Comparison of ENCODE assay signal across 29 cellular contexts in the genomic region with DNA sequence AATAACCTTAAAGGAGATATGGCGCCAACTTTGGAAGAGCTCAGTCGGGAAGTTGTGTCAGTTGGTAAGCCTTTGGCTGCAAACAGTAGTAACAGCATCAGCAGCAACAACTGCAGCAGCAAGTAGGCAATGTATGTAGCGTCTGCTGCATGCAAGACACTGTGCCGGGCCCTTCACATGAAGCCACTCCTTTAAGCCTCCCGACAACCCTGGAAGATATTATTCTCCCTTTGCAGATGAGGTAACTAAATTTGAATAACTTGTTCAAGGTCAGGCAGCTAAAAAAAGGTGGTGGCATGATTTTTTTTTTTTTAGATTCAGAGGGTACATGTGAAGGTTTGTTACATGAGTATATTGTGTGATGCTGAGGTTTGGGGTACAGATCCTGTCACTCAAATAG. TPM values are rescaled to one million over a fixed set of nuclear protein-coding genes. Genes with fewer than 3 reads are reported as not detected.
"Had no signal": no experiment of that assay in that cellular context is flagged by ENCODE, and none has a peak within 500 bp of the region (broad histone marks: within the 10 kb centered on the region; RNA-seq: fewer than 3 reads in every experiment).

No MANE protein-coding gene starts in this region.

- H3K27ac ChIP-seq: esophagus muscularis mucosa, gastroesophageal sphincter, heart right ventricle, neural progenitor cell, prostate gland, thoracic aorta had no signal

- H3K9me3 Mint-ChIP-seq: activated naive CD8-positive, alpha-beta T cell treated with anti-CD3 and anti-CD28 coated beads for 36 hours; activated T-helper 17 cell treated with anti-CD3 and anti-CD28 coated beads, Interleukin-2, amount 50 U/mL, for 72 hours; dendritic cell treated with granulocyte-macrophage colony-stimulating factor and Interleukin-4, amounts not matched to agents 40 ng/mL and 50 ng/mL, for 4 days; immature natural killer cell; neural progenitor cell; stimulated activated effector memory CD8-positive, alpha-beta T cell treated with anti-CD3 and anti-CD28 coated beads, Interleukin-12 subunit alpha, Interleukin-12 subunit beta, amount 100 ng/mL, for 72 hours; T-helper 2 cell treated with Interferon-gamma antibody and Interleukin-4, amounts not matched to agents 5 μg/mL and 100 μg/mL, for 36 hours had no signal

- ATAC-seq: activated CD4-positive, alpha-beta T cell treated with anti-CD3 and anti-CD28 coated beads for 36 hours; activated T-helper 17 cell treated with anti-CD3 and anti-CD28 coated beads, Interleukin-2, amount 50 U/mL, for 72 hours; gastroesophageal sphincter; heart right ventricle; left ventricle myocardium superior; mucosa of descending colon; naive thymus-derived CD4-positive, alpha-beta T cell; right cardiac atrium; stimulated activated effector memory CD8-positive, alpha-beta T cell treated with anti-CD3 and anti-CD28 coated beads, Interleukin-12 subunit alpha, Interleukin-12 subunit beta, amount 100 ng/mL, for 72 hours had no signal

- H3K27me3 ChIP-seq: esophagus muscularis mucosa, gastroesophageal sphincter, heart right ventricle, neural progenitor cell had no signal

- H3K36me3 ChIP-seq: heart right ventricle, neural progenitor cell, prostate gland, thoracic aorta had no signal

- H3K4me3 ChIP-seq: esophagus muscularis mucosa, gastroesophageal sphincter, heart right ventricle, mucosa of descending colon, neural progenitor cell, prostate gland, skin epidermis, thoracic aorta had no signal

- H3K4me3 Mint-ChIP-seq: activated CD4-positive, alpha-beta memory T cell treated with anti-CD3 and anti-CD28 coated beads, Interleukin-2, amount 10 ng/mL, durations not matched to agents 7 days and 5 days; activated CD4-positive, alpha-beta T cell treated with anti-CD3 and anti-CD28 coated beads for 36 hours; activated naive CD8-positive, alpha-beta T cell treated with anti-CD3 and anti-CD28 coated beads for 36 hours; activated T-helper 17 cell treated with anti-CD3 and anti-CD28 coated beads, Interleukin-2, amount 50 U/mL, for 72 hours; dendritic cell treated with granulocyte-macrophage colony-stimulating factor and Interleukin-4, amounts not matched to agents 40 ng/mL and 50 ng/mL, for 4 days; immature natural killer cell; naive thymus-derived CD4-positive, alpha-beta T cell; neural progenitor cell; stimulated activated effector memory CD8-positive, alpha-beta T cell treated with anti-CD3 and anti-CD28 coated beads, Interleukin-12 subunit alpha, Interleukin-12 subunit beta, amount 100 ng/mL, for 72 hours; T-helper 2 cell treated with Interferon-gamma antibody and Interleukin-4, amounts not matched to agents 5 μg/mL and 100 μg/mL, for 36 hours had no signal

- DNase-seq: activated CD4-positive, alpha-beta memory T cell treated with anti-CD3 and anti-CD28 coated beads, Interleukin-2, amount 10 ng/mL, durations not matched to agents 7 days and 5 days; activated CD4-positive, alpha-beta T cell treated with anti-CD3 and anti-CD28 coated beads for 36 hours; activated naive CD4-positive, alpha-beta T cell; activated naive CD8-positive, alpha-beta T cell treated with anti-CD3 and anti-CD28 coated beads for 36 hours; activated T-cell treated with anti-CD3 and anti-CD28 coated beads, Interleukin-2, amount 50 U/mL, for 1 hour; amniotic stem cell; effector memory CD4-positive, alpha-beta T cell; heart right ventricle; immature natural killer cell; kidney glomerular epithelial cell; left ventricle myocardium superior; naive thymus-derived CD4-positive, alpha-beta T cell; right cardiac atrium; stimulated activated CD4-positive, alpha-beta T cell treated with anti-CD3 and anti-CD28 coated beads, Interleukin-4, amount 100 ng/mL, for 24 hours had no signal

- H3K27me3 Mint-ChIP-seq: activated CD4-positive, alpha-beta memory T cell treated with anti-CD3 and anti-CD28 coated beads, Interleukin-2, amount 10 ng/mL, durations not matched to agents 7 days and 5 days; activated CD4-positive, alpha-beta T cell treated with anti-CD3 and anti-CD28 coated beads for 36 hours; activated naive CD8-positive, alpha-beta T cell treated with anti-CD3 and anti-CD28 coated beads for 36 hours; activated T-helper 17 cell treated with anti-CD3 and anti-CD28 coated beads, Interleukin-2, amount 50 U/mL, for 72 hours; dendritic cell treated with granulocyte-macrophage colony-stimulating factor and Interleukin-4, amounts not matched to agents 40 ng/mL and 50 ng/mL, for 4 days; naive thymus-derived CD4-positive, alpha-beta T cell had no signal

- H3K36me3 Mint-ChIP-seq: stimulated activated effector memory CD8-positive, alpha-beta T cell treated with anti-CD3 and anti-CD28 coated beads, Interleukin-12 subunit alpha, Interleukin-12 subunit beta, amount 100 ng/mL, for 72 hours had no signal

- H3K27ac Mint-ChIP-seq: activated CD4-positive, alpha-beta memory T cell treated with anti-CD3 and anti-CD28 coated beads, Interleukin-2, amount 10 ng/mL, durations not matched to agents 7 days and 5 days; activated CD4-positive, alpha-beta T cell treated with anti-CD3 and anti-CD28 coated beads for 36 hours; activated naive CD8-positive, alpha-beta T cell treated with anti-CD3 and anti-CD28 coated beads for 36 hours; activated T-helper 17 cell treated with anti-CD3 and anti-CD28 coated beads, Interleukin-2, amount 50 U/mL, for 72 hours; dendritic cell treated with granulocyte-macrophage colony-stimulating factor and Interleukin-4, amounts not matched to agents 40 ng/mL and 50 ng/mL, for 4 days; naive thymus-derived CD4-positive, alpha-beta T cell; neural progenitor cell; stimulated activated effector memory CD8-positive, alpha-beta T cell treated with anti-CD3 and anti-CD28 coated beads, Interleukin-12 subunit alpha, Interleukin-12 subunit beta, amount 100 ng/mL, for 72 hours; T-helper 2 cell treated with Interferon-gamma antibody and Interleukin-4, amounts not matched to agents 5 μg/mL and 100 μg/mL, for 36 hours had no signal

- H3K9me3 ChIP-seq: esophagus muscularis mucosa, gastroesophageal sphincter, heart right ventricle, mucosa of descending colon, prostate gland, thoracic aorta had no signal

- H3K4me1 Mint-ChIP-seq: activated CD4-positive, alpha-beta memory T cell treated with anti-CD3 and anti-CD28 coated beads, Interleukin-2, amount 10 ng/mL, durations not matched to agents 7 days and 5 days had no signal

RNA-seq across cellular contexts. Expression of a gene that starts 20.3 kb away (rescaled TPM):
- total RNA-seq: activated CD4-positive, alpha-beta memory T cell treated with anti-CD3 and anti-CD28 coated beads, Interleukin-2, amount 10 ng/mL, durations not matched to agents 7 days and 5 days; activated CD4-positive, alpha-beta T cell treated with anti-CD3 and anti-CD28 coated beads for 36 hours; activated naive CD8-positive, alpha-beta T cell treated with anti-CD3 and anti-CD28 coated beads for 36 hours; activated T-helper 17 cell treated with anti-CD3 and anti-CD28 coated beads, Interleukin-2, amount 50 U/mL, for 72 hours; cerebellum; endothelial cell of umbilical vein; esophagus muscularis mucosa; gastroesophageal sphincter; left ventricle myocardium superior; mucosa of descending colon; naive thymus-derived CD4-positive, alpha-beta T cell; osteocyte; right cardiac atrium; thoracic aorta; urinary bladder had no signal
